In genomic region chr20:1278323-1278660, GRCh38 we compare ENCODE assay signal across 22 cellular contexts. TPM values are rescaled to one million over a fixed set of nuclear protein-coding genes. Genes with fewer than 3 reads are reported as not detected.
A peak's percentile ranks its signal among the peaks of the same experiment; 100 is the strongest.
DNase-seq lines count a peak whose midpoint lies in the region; ATAC-seq and TF ChIP-seq lines count a peak whose summit lies in the region.
"Had no signal": no experiment of that assay in that cellular context is flagged by ENCODE, and none has a peak within 500 bp of the region (broad histone marks: within the 10 kb centered on the region; RNA-seq: fewer than 3 reads in every experiment).

No MANE protein-coding gene starts in this region.

- DNase-seq in stimulated activated naive CD8-positive, alpha-beta T cell treated with anti-CD3 and anti-CD28 coated beads, Interleukin-15, amount 100 ng/mL, for 72 hours = peak in 1 of 2 donors; percentile 1
- no peak for DNase-seq in stimulated activated naive CD8-positive, alpha-beta T cell treated with anti-CD3 and anti-CD28 coated beads, Interleukin-15, Interleukin-2, amounts not matched to agents 100 U/mL and 50 U/mL, for 24 hours
- peak; percentile 61 for DNase-seq in amniotic epithelial cell (ENCODE audit: low read depth)
- DNase-seq in iPS-NIHi7 (ENCODE audit: extremely low spot score) = peak; percentile 1
- DNase-seq in lower lobe of right lung = no peak
- no peak for DNase-seq in KG1 (lab: John Stamatoyannopoulos, UW)
- DNase-seq: 8988T; ACHN; AML-193; BE2C; CD4-positive, alpha-beta T cell; CD8-positive, alpha-beta memory T cell; DMS 273 treated with DMSO at 0.1 percent for 48 hours; DMS79; GF-D8; GM23248; HFFc6 had no signal

- H3K4me3 Mint-ChIP-seq in stimulated activated naive CD8-positive, alpha-beta T cell treated with anti-CD3 and anti-CD28 coated beads, Interleukin-15, amount 100 ng/mL, for 72 hours = no peak overlapping the region
- H3K4me3 Mint-ChIP-seq: CD14-positive monocyte; CD4-positive, alpha-beta T cell; CD8-positive, alpha-beta memory T cell; HFFc6 had no signal

- no peak overlapping the region for H3K4me3 ChIP-seq in lower lobe of right lung
- H3K4me3 ChIP-seq: A549; BLaER1 treated with 17β-estradiol and CSF1 and Interleukin-3, amounts not matched to agents 10 nM and 100 nM; GM23248; HAP-1 had no signal

- H3K27ac Mint-ChIP-seq in stimulated activated naive CD8-positive, alpha-beta T cell treated with anti-CD3 and anti-CD28 coated beads, Interleukin-15, amount 100 ng/mL, for 72 hours = no peak overlapping the region
- H3K27ac Mint-ChIP-seq: CD14-positive monocyte; CD4-positive, alpha-beta T cell; CD8-positive, alpha-beta memory T cell; HFFc6 had no signal

- H3K27ac ChIP-seq in lower lobe of right lung = no peak overlapping the region
- H3K27ac ChIP-seq: A549; BLaER1 treated with 17β-estradiol and CSF1 and Interleukin-3, amounts not matched to agents 10 nM and 100 nM; GM23248 had no signal

- no peaks in the 10 kb centered on the region for H3K36me3 ChIP-seq in lower lobe of right lung
- H3K36me3 ChIP-seq: BE2C; BLaER1 treated with 17β-estradiol and CSF1 and Interleukin-3, amounts not matched to agents 10 nM and 100 nM; HAP-1 had no signal

- peaks cover 30% of the 10 kb centered on the region for H3K4me1 Mint-ChIP-seq in stimulated activated naive CD8-positive, alpha-beta T cell treated with anti-CD3 and anti-CD28 coated beads, Interleukin-15, amount 100 ng/mL, for 72 hours
- H3K4me1 Mint-ChIP-seq: CD14-positive monocyte had no signal

- H3K4me1 ChIP-seq in lower lobe of right lung = no peaks in the 10 kb centered on the region
- H3K4me1 ChIP-seq: A549, BE2C, HAP-1 had no signal

- H3K27me3 ChIP-seq in lower lobe of right lung (ENCODE audit: low read depth) = no peaks in the 10 kb centered on the region
- H3K27me3 ChIP-seq: BE2C; BLaER1 treated with 17β-estradiol and CSF1 and Interleukin-3, amounts not matched to agents 10 nM and 100 nM had no signal

- H3K27me3 Mint-ChIP-seq in stimulated activated naive CD8-positive, alpha-beta T cell treated with anti-CD3 and anti-CD28 coated beads, Interleukin-15, amount 100 ng/mL, for 72 hours = no peaks in the 10 kb centered on the region
- H3K27me3 Mint-ChIP-seq: CD4-positive, alpha-beta T cell; CD8-positive, alpha-beta memory T cell had no signal

- no peaks in the 10 kb centered on the region for H3K9me3 Mint-ChIP-seq in stimulated activated naive CD8-positive, alpha-beta T cell treated with anti-CD3 and anti-CD28 coated beads, Interleukin-15, amount 100 ng/mL, for 72 hours
- H3K9me3 Mint-ChIP-seq: CD14-positive monocyte; CD4-positive, alpha-beta T cell; CD8-positive, alpha-beta memory T cell; HFFc6 had no signal

- TF ChIP-seq CTCF in lower lobe of right lung (IDR thresholded peaks at IDR 0.05) = no peak

- intact Hi-C loops in lower lobe of right lung (cut with DNase I) = no loop called here

- peak; percentile 71 for ATAC-seq in stimulated activated naive CD8-positive, alpha-beta T cell treated with anti-CD3 and anti-CD28 coated beads, Interleukin-15, amount 100 ng/mL, for 72 hours
- no peak for ATAC-seq in stimulated activated naive CD8-positive, alpha-beta T cell treated with anti-CD3 and anti-CD28 coated beads, Interleukin-15, Interleukin-2, amounts not matched to agents 100 U/mL and 50 U/mL, for 24 hours
- ATAC-seq in lower lobe of right lung = no peak
- ATAC-seq: A549 had no signal

- no peaks in the 10 kb centered on the region for H3K9me3 ChIP-seq in lower lobe of right lung
- H3K9me3 ChIP-seq: A549; BE2C; BLaER1 treated with 17β-estradiol and CSF1 and Interleukin-3, amounts not matched to agents 10 nM and 100 nM; HAP-1 had no signal

RNA-seq across cellular contexts. Expression of gene SNPH, which starts 12.2 kb away (rescaled TPM):
- total RNA-seq in lower lobe of right lung = 3.8 TPM

RNA-seq across cellular contexts. Expression of gene SDCBP2, which starts 50.6 kb away (rescaled TPM):
- total RNA-seq in lower lobe of right lung = 10.8 TPM

RNA-seq across cellular contexts. Expression of gene RAD21L1, which starts 52.4 kb away (rescaled TPM):
- not detected for total RNA-seq in lower lobe of right lung
- total RNA-seq: CD8-positive, alpha-beta memory T cell; G401; GM23248 had no signal

Comparison
In these comparisons a context has a peak if more than half of its experiments do, and no peak if none do; other contexts are left out.
1. DNase-seq: peak in amniotic epithelial cell (single experiment) and iPS-NIHi7 (single experiment); none in stimulated activated naive CD8-positive, alpha-beta T cell treated with anti-CD3 and anti-CD28 coated beads, Interleukin-15, Interleukin-2, amounts not matched to agents 100 U/mL and 50 U/mL, for 24 hours (single experiment), lower lobe of right lung (single experiment) and KG1 (single experiment).